ENCODE assay signal across 1 cellular context in genomic region chr3:114545196-114545595, GRCh38.
TF ChIP-seq lines count a peak whose summit lies in the region.

No MANE protein-coding gene starts in this region.

TF ChIP-seq in HepG2, 621 proteins besides CTCF, POLR2A, EP300 and RAD21 (continued from another document):
- TF ChIP-seq HNF1A (IDR thresholded peaks at IDR 0.05; ENCODE audit: low read depth), result no peak
- TF ChIP-seq HNF1A (CRISPR knock-in tag; IDR thresholded peaks at IDR 0.05; ENCODE audit: borderline replicate concordance), result no peak
- TF ChIP-seq THYN1 (CRISPR knock-in tag; IDR thresholded peaks at IDR 0.05; ENCODE audit: borderline replicate concordance, low read depth), result no peak
- TF ChIP-seq SKI (IDR thresholded peaks at IDR 0.05; ENCODE audit: partially characterized antibody), result no peak
- TF ChIP-seq ZNF619 (CRISPR knock-in tag; IDR thresholded peaks at IDR 0.05), result no peak
- TF ChIP-seq, protein P1, sequence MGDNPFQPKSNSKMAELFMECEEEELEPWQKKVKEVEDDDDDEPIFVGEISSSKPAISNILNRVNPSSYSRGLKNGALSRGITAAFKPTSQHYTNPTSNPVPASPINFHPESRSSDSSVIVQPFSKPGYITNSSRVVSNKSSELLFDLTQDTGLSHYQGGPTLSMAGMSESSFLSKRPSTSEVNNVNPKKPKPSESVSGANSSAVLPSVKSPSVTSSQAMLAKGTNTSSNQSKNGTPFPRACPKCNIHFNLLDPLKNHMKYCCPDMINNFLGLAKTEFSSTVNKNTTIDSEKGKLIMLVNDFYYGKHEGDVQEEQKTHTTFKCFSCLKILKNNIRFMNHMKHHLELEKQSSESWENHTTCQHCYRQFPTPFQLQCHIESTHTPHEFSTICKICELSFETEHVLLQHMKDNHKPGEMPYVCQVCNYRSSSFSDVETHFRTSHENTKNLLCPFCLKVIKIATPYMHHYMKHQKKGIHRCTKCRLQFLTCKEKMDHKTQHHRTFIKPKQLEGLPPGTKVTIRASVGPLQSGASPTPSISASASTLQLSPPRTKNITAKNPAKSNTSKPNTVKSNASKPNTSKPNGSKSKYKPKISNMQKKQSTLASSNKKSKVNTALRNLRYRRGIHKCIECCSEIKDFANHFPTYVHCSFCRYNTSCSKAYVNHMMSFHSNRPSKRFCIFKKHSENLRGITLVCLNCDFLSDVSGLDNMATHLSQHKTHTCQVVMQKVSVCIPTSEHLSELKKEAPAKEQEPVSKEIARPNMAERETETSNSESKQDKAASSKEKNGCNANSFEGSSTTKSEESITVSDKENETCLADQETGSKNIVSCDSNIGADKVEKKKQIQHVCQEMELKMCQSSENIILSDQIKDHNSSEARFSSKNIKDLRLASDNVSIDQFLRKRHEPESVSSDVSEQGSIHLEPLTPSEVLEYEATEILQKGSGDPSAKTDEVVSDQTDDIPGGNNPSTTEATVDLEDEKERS (CRISPR knock-in tag; IDR thresholded peaks at IDR 0.05), result no peak
- no peak for TF ChIP-seq ZNF205 (CRISPR knock-in tag; IDR thresholded peaks at IDR 0.05)
- no peak for TF ChIP-seq ARNT (IDR thresholded peaks at IDR 0.05)
- TF ChIP-seq ZNF180 (CRISPR knock-in tag; IDR thresholded peaks at IDR 0.05; ENCODE audit: borderline replicate concordance, low read depth), result no peak
- no peak for TF ChIP-seq ZNF329 (CRISPR knock-in tag; IDR thresholded peaks at IDR 0.05; ENCODE audit: low read depth)
- TF ChIP-seq TCF7L2 (IDR thresholded peaks at IDR 0.05; ENCODE audit: low read depth, low read length), result no peak
- TF ChIP-seq CEBPB (IDR thresholded peaks at IDR 0.05; ENCODE audit: borderline replicate concordance, low read depth, low read length), result peak; percentile 85
- peak; percentile 71 for TF ChIP-seq CEBPG (CRISPR knock-in tag; IDR thresholded peaks at IDR 0.05)
- no peak for TF ChIP-seq NFATC3 (CRISPR knock-in tag; IDR thresholded peaks at IDR 0.05)
TF ChIP-seq in HepG2: peak in this region for 2.
